Comparison of ENCODE assay signal across 8 cellular contexts in genomic region chr18:3261393-3262233, GRCh38. TPM values are rescaled to one million over a fixed set of nuclear protein-coding genes. Genes with fewer than 3 reads are reported as not detected.
A peak's percentile ranks its signal among the peaks of the same experiment; 100 is the strongest.
DNase-seq lines count a peak whose midpoint lies in the region; ATAC-seq lines count a peak whose summit lies in the region.

Gene MYL12B (plus strand): TSS chr18:3262133. CDS start chr18:3272899, 10,766 bp downstream.

- no peaks in the 10 kb centered on the region for H3K9me3 Mint-ChIP-seq in stimulated activated effector memory CD8-positive, alpha-beta T cell treated with anti-CD3 and anti-CD28 coated beads, Interleukin-12 subunit alpha, Interleukin-12 subunit beta, amount 100 ng/mL, for 72 hours

- peaks cover 42% of the 10 kb centered on the region for H3K36me3 Mint-ChIP-seq in stimulated activated effector memory CD8-positive, alpha-beta T cell treated with anti-CD3 and anti-CD28 coated beads, Interleukin-12 subunit alpha, Interleukin-12 subunit beta, amount 100 ng/mL, for 72 hours

- no peaks in the 10 kb centered on the region for H3K27me3 ChIP-seq in esophagus (ENCODE audit: control insufficient read depth in 1 of 2, insufficient read depth in 2 of 2, low read length in 2 of 2)
- H3K27me3 ChIP-seq in muscle layer of duodenum (ENCODE audit: low read depth, low read length) = no peaks in the 10 kb centered on the region

- peak; percentile 84 for ATAC-seq in GM19438 (IDR thresholded peaks at IDR 0.05; ENCODE audit: low read depth, unreplicated experiment)
- ATAC-seq in HG03565 (IDR thresholded peaks at IDR 0.05; ENCODE audit: unreplicated experiment) = peak; percentile 75
- peak; percentile 88 for ATAC-seq in stimulated activated effector memory CD8-positive, alpha-beta T cell treated with anti-CD3 and anti-CD28 coated beads, Interleukin-12 subunit alpha, Interleukin-12 subunit beta, amount 100 ng/mL, for 72 hours

- H3K4me1 Mint-ChIP-seq in stimulated activated effector memory CD8-positive, alpha-beta T cell treated with anti-CD3 and anti-CD28 coated beads, Interleukin-12 subunit alpha, Interleukin-12 subunit beta, amount 100 ng/mL, for 72 hours = peaks cover 83% of the 10 kb centered on the region

- WGBS in esophagus, 2 donors = 0 to 1% methylated on average over 80 to 83 of the region's 83 CpGs

- H3K4me3 ChIP-seq in esophagus (ENCODE audit: low read depth in 1 of 2, low read length in 2 of 2) = peak within 1 kb of the TSS; percentile 73 to 80
- H3K4me3 ChIP-seq in muscle layer of duodenum (ENCODE audit: low read depth in 1 of 2, low read length in 2 of 2) = peak within 1 kb of the TSS; percentile 80 to 96

- peaks cover 0 to 2% of the 10 kb centered on the region in 2 donors for H3K36me3 ChIP-seq in esophagus (ENCODE audit: control insufficient read depth in 2 of 2, insufficient read depth in 2 of 2, low read length in 1 of 2)
- peaks cover 10 to 32% of the 10 kb centered on the region in 2 donors for H3K36me3 ChIP-seq in muscle layer of duodenum (ENCODE audit: control insufficient read depth in 1 of 2, insufficient read depth in 2 of 2, low read length in 2 of 2)

- H3K27ac Mint-ChIP-seq in stimulated activated effector memory CD8-positive, alpha-beta T cell treated with anti-CD3 and anti-CD28 coated beads, Interleukin-12 subunit alpha, Interleukin-12 subunit beta, amount 100 ng/mL, for 72 hours = peak within 1 kb of the TSS; percentile 98

- peak within 1 kb of the TSS; percentile 93 to 98 for H3K27ac ChIP-seq in esophagus (ENCODE audit: low read depth in 2 of 2, low read length in 1 of 2)
- H3K27ac ChIP-seq in muscle layer of duodenum (ENCODE audit: low read length) = peak within 1 kb of the TSS; percentile 99

- peak within 1 kb of the TSS; percentile 89 for H3K4me3 Mint-ChIP-seq in stimulated activated effector memory CD8-positive, alpha-beta T cell treated with anti-CD3 and anti-CD28 coated beads, Interleukin-12 subunit alpha, Interleukin-12 subunit beta, amount 100 ng/mL, for 72 hours

- peaks cover 2 to 8% of the 10 kb centered on the region in 2 donors for H3K4me1 ChIP-seq in esophagus (ENCODE audit: control insufficient read depth in 2 of 2, insufficient read depth in 2 of 2, low read length in 1 of 2)
- H3K4me1 ChIP-seq in muscle layer of duodenum (ENCODE audit: control insufficient read depth in 1 of 2, insufficient read depth in 2 of 2, low read length in 2 of 2) = peaks cover 20 to 55% of the 10 kb centered on the region in 2 donors

- DNase-seq in COLO668 (lab: John Stamatoyannopoulos, UW; ENCODE audit: unreplicated experiment) = peak; percentile 92
- DNase-seq in OCI-M2 (lab: John Stamatoyannopoulos, UW; ENCODE audit: unreplicated experiment) = peak; percentile 48
- DNase-seq in activated T-cell treated with anti-CD3 and anti-CD28 coated beads, Interleukin-2, amount 50 U/mL, for 1 hour = peak; percentile 86
- DNase-seq in stimulated activated effector memory CD8-positive, alpha-beta T cell treated with anti-CD3 and anti-CD28 coated beads, Interleukin-12 subunit alpha, Interleukin-12 subunit beta, amount 100 ng/mL, for 72 hours (ENCODE audit: low spot score in 2 of 2) = peak; percentile 69 to 92

- no peaks in the 10 kb centered on the region for H3K9me3 ChIP-seq in esophagus (ENCODE audit: control insufficient read depth in 2 of 2, insufficient read depth in 1 of 2, low read depth in 1 of 2, low read length in 1 of 2)
- no peaks in the 10 kb centered on the region for H3K9me3 ChIP-seq in muscle layer of duodenum (ENCODE audit: control insufficient read depth in 1 of 2, low read length in 2 of 2)

RNA-seq across cellular contexts. Expression of gene MYL12B, which starts in this region (rescaled TPM):
- 100 to 1,000 TPM; 573 to 578 TPM for polyA plus RNA-seq in esophagus

Comparison
In these comparisons a context has a peak if more than half of its experiments do, and no peak if none do; other contexts are left out.
1. Peak in every context shown above with its lines: DNase-seq, ATAC-seq, H3K4me3 ChIP-seq and H3K27ac ChIP-seq.